8 cellular contexts compared by ENCODE assay signal in genomic region chr6:52577022-52577777, GRCh38. TPM values are rescaled to one million over a fixed set of nuclear protein-coding genes. Genes with fewer than 3 reads are reported as not detected.
DNase-seq lines count a peak whose midpoint lies in the region; ATAC-seq and TF ChIP-seq lines count a peak whose summit lies in the region.

TSS of gene TRAM2 (minus strand) at chr6:52577060. CDS start at chr6:52576915, 145 bp downstream.

- H3K27ac ChIP-seq in PC-9 (peak within 1 kb of the TSS; percentile 83), esophagus squamous epithelium (peak within 1 kb of the TSS; percentile 88 to 100 (median 98))

- no peaks in the 10 kb centered on the region for H3K9me2 ChIP-seq in PC-9 (ENCODE audit: insufficient read depth)

- H3K4me3 ChIP-seq in PC-9 (peak within 1 kb of the TSS; percentile 67), esophagus squamous epithelium (peak within 1 kb of the TSS; percentile 72 to 91 (median 86))

- peaks cover 32 to 49% (median 35%) of the 10 kb centered on the region in 3 donors for H3K4me1 Mint-ChIP-seq in naive B cell
- H3K4me1 Mint-ChIP-seq in stimulated activated effector memory CD8-positive, alpha-beta T cell treated with anti-CD3 and anti-CD28 coated beads, Interleukin-12 subunit alpha, Interleukin-12 subunit beta, amount 100 ng/mL, for 72 hours, result peaks cover 40% of the 10 kb centered on the region

- intact Hi-C loops in PC-9 (cut with micrococcal nuclease; ENCODE audit: unreplicated experiment), result loop anchor here (1.0 to 5.0 kb wide), 4 partner anchors 60 to 160 kb away; no protein-coding TSS in a partner anchor
- intact Hi-C loops in esophagus squamous epithelium (cut with DNase I), result loop anchor here (5.0 kb wide), 1 partner anchor 75 kb away; no protein-coding TSS in a partner anchor

- H3K4me3 Mint-ChIP-seq in naive B cell, result peak within 1 kb of the TSS; percentile 80 to 93 (median 88)
- H3K4me3 Mint-ChIP-seq in stimulated activated effector memory CD8-positive, alpha-beta T cell treated with anti-CD3 and anti-CD28 coated beads, Interleukin-12 subunit alpha, Interleukin-12 subunit beta, amount 100 ng/mL, for 72 hours, result peak within 1 kb of the TSS; percentile 69

- peaks cover 35% of the 10 kb centered on the region for H3K79me2 ChIP-seq in PC-9 (ENCODE audit: low read depth)

- H3K27me3 ChIP-seq in PC-9 (ENCODE audit: insufficient read depth, low read depth), result no peaks in the 10 kb centered on the region
- no peaks in the 10 kb centered on the region for H3K27me3 ChIP-seq in esophagus squamous epithelium

- H3K9me3 ChIP-seq in PC-9 (ENCODE audit: insufficient read depth, low read depth) (no peaks in the 10 kb centered on the region), esophagus squamous epithelium (no peaks in the 10 kb centered on the region)

- H3K4me1 ChIP-seq in PC-9 (replicated peaks; ENCODE audit: insufficient read depth), result peaks cover 34% of the 10 kb centered on the region
- peaks cover 0 to 58% (median 37%) of the 10 kb centered on the region in 3 donors for H3K4me1 ChIP-seq in esophagus squamous epithelium

- CTCF ChIA-PET in PC-9 (lab: Charles Lee), result no interaction called here

- 0 to 4% methylated on average over 3 to 7 of the region's 84 CpGs for WGBS in esophagus squamous epithelium, 2 donors

- peak within 1 kb of the TSS; percentile 77 to 93 (median 85) for H3K27ac Mint-ChIP-seq in naive B cell
- peak within 1 kb of the TSS; percentile 32 for H3K27ac Mint-ChIP-seq in stimulated activated effector memory CD8-positive, alpha-beta T cell treated with anti-CD3 and anti-CD28 coated beads, Interleukin-12 subunit alpha, Interleukin-12 subunit beta, amount 100 ng/mL, for 72 hours

- no peaks in the 10 kb centered on the region for H4K20me1 ChIP-seq in PC-9 (ENCODE audit: insufficient read depth)

- TF ChIP-seq POLR2A in esophagus squamous epithelium (IDR thresholded peaks at IDR 0.05), result peak in 2 of 4 donors; percentile 60 to 74

- DNase-seq in COLO668 (lab: John Stamatoyannopoulos, UW; ENCODE audit: unreplicated experiment), result peak; percentile 84
- peak; percentile 48 to 86 for DNase-seq in PC-9
- DNase-seq in activated T-cell treated with anti-CD3 and anti-CD28 coated beads, Interleukin-2, amount 50 U/mL, for 48 hours, result peak; percentile 65 to 73
- DNase-seq in esophagus squamous epithelium (lab: John Stamatoyannopoulos, UW), result peak; percentile 27
- peak; percentile 83 for DNase-seq in naive B cell
- DNase-seq in stimulated activated effector memory CD8-positive, alpha-beta T cell treated with anti-CD3 and anti-CD28 coated beads, Interleukin-12 subunit alpha, Interleukin-12 subunit beta, amount 100 ng/mL, for 72 hours (ENCODE audit: low spot score in 2 of 2), result peak; percentile 68 to 84

- H3K9me3 Mint-ChIP-seq in naive B cell, result no peaks in the 10 kb centered on the region
- H3K9me3 Mint-ChIP-seq in stimulated activated effector memory CD8-positive, alpha-beta T cell treated with anti-CD3 and anti-CD28 coated beads, Interleukin-12 subunit alpha, Interleukin-12 subunit beta, amount 100 ng/mL, for 72 hours, result no peaks in the 10 kb centered on the region

- TSS peak; percentile 59 for BruUV-seq in PC-9 (replicated peaks; lab: Mats Ljungman, UMichigan)

- no peaks in the 10 kb centered on the region for H3K27me3 Mint-ChIP-seq in naive B cell

- peak; percentile 57 for ATAC-seq in GM19438 (IDR thresholded peaks at IDR 0.05; ENCODE audit: low read depth, unreplicated experiment)
- peak; percentile 43 for ATAC-seq in HG03565 (IDR thresholded peaks at IDR 0.05; ENCODE audit: unreplicated experiment)
- peak; percentile 73 to 75 for ATAC-seq in naive B cell (ENCODE audit: low read depth in 2 of 2)
- ATAC-seq in stimulated activated effector memory CD8-positive, alpha-beta T cell treated with anti-CD3 and anti-CD28 coated beads, Interleukin-12 subunit alpha, Interleukin-12 subunit beta, amount 100 ng/mL, for 72 hours, result peak; percentile 75

- no peaks in the 10 kb centered on the region for H3F3A ChIP-seq in PC-9 (ENCODE audit: insufficient read depth, low read depth)

- H3K36me3 ChIP-seq in PC-9 (ENCODE audit: low read depth) (no peaks in the 10 kb centered on the region), esophagus squamous epithelium (no peaks in the 10 kb centered on the region)

- H3K4me2 ChIP-seq in PC-9, result peak within 1 kb of the TSS; percentile 84

- H3K36me3 Mint-ChIP-seq in naive B cell, result peaks cover 3 to 11% of the 10 kb centered on the region in 2 donors
- H3K36me3 Mint-ChIP-seq in stimulated activated effector memory CD8-positive, alpha-beta T cell treated with anti-CD3 and anti-CD28 coated beads, Interleukin-12 subunit alpha, Interleukin-12 subunit beta, amount 100 ng/mL, for 72 hours, result no peaks in the 10 kb centered on the region

- TF ChIP-seq CTCF in PC-9 (conservative IDR thresholded peaks at IDR 0.05) (no peak), esophagus squamous epithelium (IDR thresholded peaks at IDR 0.05) (peak in 1 of 6 experiments; percentile 21)

- peak within 1 kb of the TSS; percentile 77 for H2AFZ ChIP-seq in PC-9

- POLR2A ChIA-PET in PC-9 (lab: Charles Lee; ENCODE audit: unreplicated experiment), result no interaction called here

RNA-seq across cellular contexts. Expression of gene TRAM2, which starts in this region (rescaled TPM):
- total RNA-seq in PC-9 (2021), result 28.1 and 40.9 TPM in 2 replicates
- 1 to 10 TPM; 2.3 to 8.6 (median 5.3) TPM for total RNA-seq in esophagus squamous epithelium
- polyA plus RNA-seq in naive B cell (ENCODE audit: low read depth in 6 of 6), result 1 to 10 TPM; 1.4 to 3.9 (median 2.7) TPM

Comparison
In these comparisons a context has a peak if more than half of its experiments do, and no peak if none do; other contexts are left out.
1. Peak in every context shown above with its lines: DNase-seq, ATAC-seq, H3K4me3 ChIP-seq and H3K27ac ChIP-seq.
2. DNase-seq: peak in every context shown above with its lines; median percentile 84 in COLO668; 83 in naive B cell; 76 in stimulated activated effector memory CD8-positive, alpha-beta T cell treated with anti-CD3 and anti-CD28 coated beads, Interleukin-12 subunit alpha, Interleukin-12 subunit beta, amount 100 ng/mL, for 72 hours; 69 in activated T-cell treated with anti-CD3 and anti-CD28 coated beads, Interleukin-2, amount 50 U/mL, for 48 hours; 67 in PC-9; 27 in esophagus squamous epithelium.